Comparison of ENCODE assay signal across 8 cellular contexts in the genomic region with DNA sequence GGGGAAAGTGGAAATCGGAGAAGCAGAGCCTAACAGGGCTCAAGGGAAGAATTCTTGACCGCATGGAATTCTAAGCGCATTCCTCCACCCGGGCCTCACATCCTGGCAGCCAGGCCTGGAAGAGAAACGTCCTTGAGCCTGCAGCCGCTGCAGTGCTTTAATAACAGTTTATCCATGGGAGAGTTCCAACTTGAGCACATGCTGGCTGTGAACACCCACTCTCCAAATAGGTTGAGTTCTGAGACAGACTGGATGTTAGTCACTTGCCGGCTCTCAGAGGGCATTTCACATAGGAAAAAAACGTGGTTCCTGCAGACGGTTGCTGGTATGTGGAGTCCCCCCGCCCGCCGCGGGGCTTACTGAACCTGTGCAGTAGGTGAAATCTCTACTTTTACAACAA.
A peak's percentile ranks its signal among the peaks of the same experiment; 100 is the strongest.
DNase-seq lines count a peak whose midpoint lies in the region; ATAC-seq and TF ChIP-seq lines count a peak whose summit lies in the region.

No MANE protein-coding gene starts in this region.

- peaks cover 53% of the 10 kb centered on the region for H3K4me1 Mint-ChIP-seq in T-helper 2 cell treated with Interferon-gamma antibody and Interleukin-4, amounts not matched to agents 5 μg/mL and 100 μg/mL, for 36 hours (ENCODE audit: low read depth)

- H3K4me3 Mint-ChIP-seq in T-helper 2 cell treated with Interferon-gamma antibody and Interleukin-4, amounts not matched to agents 5 μg/mL and 100 μg/mL, for 36 hours = no peak overlapping the region

- no peak for ATAC-seq in HG03354 (IDR thresholded peaks at IDR 0.05; ENCODE audit: poor library complexity, severe bottlenecking, unreplicated experiment)
- no peak for ATAC-seq in HG02938 (IDR thresholded peaks at IDR 0.05; ENCODE audit: unreplicated experiment)

- intact Hi-C loops in ovary (cut with DNase I) = loop anchor here in 2 of 4 donors (2.0 to 10.0 kb wide), 2 partner anchors 163 to 165 kb away; partner anchors contain the start of gene IL6 (in 2 of the 2)

- no peak for TF ChIP-seq CTCF in ovary (IDR thresholded peaks at IDR 0.05)

- no peaks in the 10 kb centered on the region for H3K9me3 Mint-ChIP-seq in T-helper 2 cell treated with Interferon-gamma antibody and Interleukin-4, amounts not matched to agents 5 μg/mL and 100 μg/mL, for 36 hours

- TF ChIP-seq EP300 in ovary (IDR thresholded peaks at IDR 0.05) = no peak

- no peak overlapping the region for H3K27ac Mint-ChIP-seq in T-helper 2 cell treated with Interferon-gamma antibody and Interleukin-4, amounts not matched to agents 5 μg/mL and 100 μg/mL, for 36 hours

- H3K36me3 ChIP-seq in ovary = no peaks in the 10 kb centered on the region

- peaks cover 44% of the 10 kb centered on the region for H3K27me3 Mint-ChIP-seq in T-helper 2 cell treated with Interferon-gamma antibody and Interleukin-4, amounts not matched to agents 5 μg/mL and 100 μg/mL, for 36 hours (ENCODE audit: low read depth)

- no peaks in the 10 kb centered on the region for H3K36me3 Mint-ChIP-seq in T-helper 2 cell treated with Interferon-gamma antibody and Interleukin-4, amounts not matched to agents 5 μg/mL and 100 μg/mL, for 36 hours (ENCODE audit: low read depth)

- H3K27ac ChIP-seq in ovary = no peak overlapping the region

- WGBS in ovary, 3 donors = 2 to 5% (median 2%) methylated on average over 13 of the region's 13 CpGs

- no peak overlapping the region for H3K4me3 ChIP-seq in ovary

- H3K4me1 ChIP-seq in ovary (ENCODE audit: insufficient read depth) = peaks cover 8% of the 10 kb centered on the region

- DNase-seq in DMS53 treated with DMSO at 0.1 percent for 48 hours (lab: John Stamatoyannopoulos, UW; ENCODE audit: unreplicated experiment) (peak; percentile 93), RPMI7951 (ENCODE audit: low read depth) (peak; percentile 100), foreskin melanocyte (peak; percentile 92), ovary (peak; percentile 77 to 87 (median 79)), cerebellum (ENCODE audit: low spot score) (no peak)
- no peak for DNase-seq in T-helper 2 cell treated with Interferon-gamma antibody and Interleukin-4, amounts not matched to agents 5 μg/mL and 100 μg/mL, for 36 hours (ENCODE audit: low spot score)

- no peaks in the 10 kb centered on the region for H3K27me3 ChIP-seq in ovary

- no peak for TF ChIP-seq POLR2A in ovary (IDR thresholded peaks at IDR 0.05)

- H3K9me3 ChIP-seq in ovary = no peaks in the 10 kb centered on the region

Comparison
In these comparisons a context has a peak if more than half of its experiments do, and no peak if none do; other contexts are left out.
1. DNase-seq: peak in DMS53 treated with DMSO at 0.1 percent for 48 hours (single experiment), RPMI7951 (single experiment), foreskin melanocyte (single experiment) and ovary (5 of 5); none in cerebellum (single experiment) and T-helper 2 cell treated with Interferon-gamma antibody and Interleukin-4, amounts not matched to agents 5 μg/mL and 100 μg/mL, for 36 hours (single experiment).